ENCODE assay signal across 13 cellular contexts in genomic region chr20:62835931-62836861, GRCh38. TPM values are rescaled to one million over a fixed set of nuclear protein-coding genes. Genes with fewer than 3 reads are reported as not detected.
DNase-seq lines count a peak whose midpoint lies in the region; ATAC-seq, FAIRE-seq and TF ChIP-seq lines count a peak whose summit lies in the region.
"Had no signal": no experiment of that assay in that cellular context is flagged by ENCODE, and none has a peak within 500 bp of the region (broad histone marks: within the 10 kb centered on the region; RNA-seq: fewer than 3 reads in every experiment).

No MANE protein-coding gene starts in this region.

- H3K18ac ChIP-seq in IMR-90 (ENCODE audit: low read depth, low read length): no peak overlapping the region
- H3K18ac ChIP-seq in H1 (ENCODE audit: extremely low read depth, low read length): no peak overlapping the region

- H4K20me1 ChIP-seq in BLaER1: no peaks in the 10 kb centered on the region
- H4K20me1 ChIP-seq in IMR-90 (ENCODE audit: insufficient read depth, low read length): no peaks in the 10 kb centered on the region
- H4K20me1 ChIP-seq in H1 (replicated peaks in 1 of 2; ENCODE audit: control insufficient read depth in 1 of 2, insufficient read depth in 2 of 2, low read length in 2 of 2): peaks cover 0 to 2% of the 10 kb centered on the region in 2 experiments

- H3K36me3 ChIP-seq in BLaER1: peaks cover 52% of the 10 kb centered on the region
- H3K36me3 ChIP-seq in IMR-90 (ENCODE audit: control insufficient read depth, insufficient read depth, low read length): no peaks in the 10 kb centered on the region
- peaks cover 0 to 25% (median 4%) of the 10 kb centered on the region in 4 experiments; a peak in 4 of 8 replicates for H3K36me3 ChIP-seq in H1 (ENCODE audit: control insufficient read depth in 2 of 4, insufficient read depth in 4 of 4, low read length in 3 of 4)

- H3K27me3 ChIP-seq in BLaER1 (0 out of 2 replicates have a peak, but pooled peaks cover 4% of the 10 kb centered on the region), IMR-90 (ENCODE audit: control insufficient read depth, insufficient read depth, low read length) (no peaks in the 10 kb centered on the region; the same call in 1 of the 2 replicates), H1 (replicated peaks in 1 of 4; ENCODE audit: control insufficient read depth in 3 of 4, extremely low read depth in 1 of 4, insufficient read depth in 3 of 4, low read length in 3 of 4) (no peaks in the 10 kb centered on the region)

- H3K27ac ChIP-seq in BLaER1 (peak overlapping the region; percentile 46; the same call in 1 of the 2 replicates), IMR-90 (ENCODE audit: insufficient read depth, low read length) (no peak overlapping the region), H1 (ENCODE audit: low read depth, low read length) (no peak overlapping the region; the same call in 1 of the 2 replicates)
- H3K27ac ChIP-seq: epithelial cell of prostate had no signal

- no peak overlapping the region for H4K8ac ChIP-seq in IMR-90 (ENCODE audit: low read depth in 2 of 2, low read length in 2 of 2)
- H4K8ac ChIP-seq in H1 (ENCODE audit: extremely low read depth, insufficient read depth, low read length): no peak overlapping the region

- H2BK12ac ChIP-seq in H1 (ENCODE audit: low read depth, low read length): no peak overlapping the region

- intact Hi-C loops in IMR-90 (cut with micrococcal nuclease): no loop called here

- TF ChIP-seq CTCF in IMR-90 (conservative IDR thresholded peaks at IDR 0.05; ENCODE audit: low read depth, low read length): no peak
- no peak for TF ChIP-seq CTCF in H1 (IDR thresholded peaks at IDR 0.05; ENCODE audit: control extremely low read depth in 1 of 3, insufficient read depth in 1 of 3, low read depth in 1 of 3, low read length in 3 of 3)

- DNase-seq in IMR-90 (peak; percentile 50), H1 (ENCODE audit: low read depth in 1 of 2, low spot score in 2 of 2) (no peak), naive B cell (no peak), NCI-H524 (lab: John Stamatoyannopoulos, UW) (no peak), HEK293T (ENCODE audit: extremely low spot score) (no peak)
- DNase-seq in effector memory CD8-positive, alpha-beta T cell: no peak
- DNase-seq: activated CD4-positive, alpha-beta T cell treated with anti-CD3 and anti-CD28 coated beads, Interleukin-2, amount 50 U/mL, for 48 hours; activated naive CD8-positive, alpha-beta T cell treated with anti-CD3 and anti-CD28 coated beads, Interleukin-2, amount 10 ng/mL, durations not matched to agents 7 days and 5 days; activated T-cell treated with anti-CD3 and anti-CD28 coated beads, Interleukin-2, amount 50 U/mL, for 72 hours; DMS79 had no signal

- no peak for FAIRE-seq in H1 (lab: Jason Lieb, UNC)

- H2AK5ac ChIP-seq in IMR-90 (ENCODE audit: low read depth, low read length) (no peak overlapping the region), H1 (ENCODE audit: low read depth, low read length) (no peak overlapping the region)

- peaks cover 18 to 44% (median 37%) of the 10 kb centered on the region in 3 donors for H3K4me1 Mint-ChIP-seq in naive B cell
- no peaks in the 10 kb centered on the region for H3K4me1 Mint-ChIP-seq in effector memory CD8-positive, alpha-beta T cell (ENCODE audit: low read depth in 2 of 2)

- no peaks in the 10 kb centered on the region; the same call in 1 of the 2 replicates for H3K9me1 ChIP-seq in IMR-90 (ENCODE audit: insufficient read depth, low read length)

- peak overlapping the region; percentile 98 for H3K4me2 ChIP-seq in BLaER1
- H3K4me2 ChIP-seq in IMR-90 (ENCODE audit: low read depth, low read length): no peak overlapping the region
- H3K4me2 ChIP-seq in H1 (ENCODE audit: insufficient read depth in 1 of 2, low read depth in 2 of 2, low read length in 2 of 2): no peak overlapping the region

- H2AFZ ChIP-seq in IMR-90 (replicated peaks; ENCODE audit: low read length, poor library complexity) (peak overlapping the region; percentile 33), H1 (ENCODE audit: low read length) (no peak overlapping the region)

- in situ Hi-C loops in IMR-90 (cut with MboI; ENCODE audit: low sequenced_read_pairs): no loop called here

- no peak overlapping the region for H2BK120ac ChIP-seq in IMR-90 (ENCODE audit: low read depth, low read length)
- no peak overlapping the region for H2BK120ac ChIP-seq in H1 (replicated peaks; ENCODE audit: low read depth, low read length)

- no peaks in the 10 kb centered on the region for H3K9me3 ChIP-seq in BLaER1
- no peaks in the 10 kb centered on the region for H3K9me3 ChIP-seq in IMR-90 (ENCODE audit: control insufficient read depth, insufficient read depth, low read length)
- no peaks in the 10 kb centered on the region for H3K9me3 ChIP-seq in H1 (ENCODE audit: insufficient read depth in 2 of 2, low read depth in 1 of 2, low read length in 1 of 2)

- H3K4me3 ChIP-seq in BLaER1: no peak overlapping the region
- no peak overlapping the region for H3K4me3 ChIP-seq in IMR-90 (ENCODE audit: insufficient read depth, low read depth, low read length)
- no peak overlapping the region for H3K4me3 ChIP-seq in H1 (ENCODE audit: extremely low read depth in 1 of 4, insufficient read depth in 2 of 4, low read depth in 3 of 4, low read length in 4 of 4)

- H3K9ac ChIP-seq in BLaER1 (no peak overlapping the region), IMR-90 (ENCODE audit: low read depth, low read length) (no peak overlapping the region), H1 (replicated peaks in 1 of 4; ENCODE audit: extremely low read depth in 1 of 4, low read depth in 3 of 4, low read length in 3 of 4) (no peak overlapping the region)

- H3K56ac ChIP-seq in IMR-90 (ENCODE audit: extremely low read depth, insufficient read depth, low read length) (no peak overlapping the region), H1 (replicated peaks; ENCODE audit: insufficient read length, low read depth, low read length) (peak overlapping the region; percentile 6)

- TF ChIP-seq RAD21 in IMR-90 (IDR thresholded peaks at IDR 0.05; ENCODE audit: low read length) (no peak), H1 (IDR thresholded peaks at IDR 0.05 in 1 of 2, conservative IDR thresholded peaks at IDR 0.05 in 1 of 2; ENCODE audit: low read depth in 2 of 2, low read length in 2 of 2) (no peak)

- CTCF ChIA-PET in IMR-90 (lab: Yijun Ruan, JAX): no interaction called here
- CTCF ChIA-PET in H1 (lab: Charles Lee; ENCODE audit: partially characterized antibody): interaction anchor here (1.0 to 2.1 kb wide), 5 partner anchors 11 to 387 kb away, joined by 3 to 9 read pairs (median 4); no protein-coding TSS in a partner anchor
- CTCF ChIA-PET in HEK293T (lab: Yijun Ruan, JAX): interaction anchor here (0.6 to 0.8 kb wide), 3 partner anchors 11 to 182 kb away, joined by 3 read pairs; no protein-coding TSS in a partner anchor

- peak overlapping the region in 4 of 6 donors; percentile 61 to 70 (median 68) for H3K27ac Mint-ChIP-seq in naive B cell
- no peak overlapping the region for H3K27ac Mint-ChIP-seq in effector memory CD8-positive, alpha-beta T cell
- H3K27ac Mint-ChIP-seq: activated naive CD8-positive, alpha-beta T cell treated with anti-CD3 and anti-CD28 coated beads, Interleukin-2, amount 10 ng/mL, durations not matched to agents 7 days and 5 days; activated T-cell treated with anti-CD3 and anti-CD28 coated beads, Interleukin-2, amount 50 U/mL, for 72 hours had no signal

- no peaks in the 10 kb centered on the region for H3K79me2 ChIP-seq in H1 (ENCODE audit: control insufficient read depth in 1 of 2, insufficient read depth in 2 of 2, low read length in 2 of 2)

- H3K4me1 ChIP-seq in BLaER1: peaks cover 76% of the 10 kb centered on the region
- peaks cover 3% of the 10 kb centered on the region; the same call in 1 of the 2 replicates for H3K4me1 ChIP-seq in IMR-90 (ENCODE audit: control insufficient read depth, insufficient read depth, low read length)
- H3K4me1 ChIP-seq in H1 (replicated peaks in 1 of 4; ENCODE audit: control insufficient read depth in 3 of 4, insufficient read depth in 4 of 4, low read length in 3 of 4): peaks cover 0 to 10% (median 0%) of the 10 kb centered on the region in 4 experiments; a peak in 2 of 7 replicates

- H2BK20ac ChIP-seq in IMR-90 (ENCODE audit: low read depth, low read length) (no peak overlapping the region), H1 (ENCODE audit: low read length) (no peak overlapping the region)

- H2BK15ac ChIP-seq in IMR-90 (ENCODE audit: low read depth, low read length) (no peak overlapping the region), H1 (ENCODE audit: low read length) (no peak overlapping the region)

- no peaks in the 10 kb centered on the region for H3K27me3 Mint-ChIP-seq in naive B cell
- H3K27me3 Mint-ChIP-seq in effector memory CD8-positive, alpha-beta T cell: peaks cover 14 to 33% of the 10 kb centered on the region in 2 donors
- H3K27me3 Mint-ChIP-seq: activated naive CD8-positive, alpha-beta T cell treated with anti-CD3 and anti-CD28 coated beads, Interleukin-2, amount 10 ng/mL, durations not matched to agents 7 days and 5 days had no signal

- H2AK9ac ChIP-seq in IMR-90 (replicated peaks; ENCODE audit: low read depth, low read length, poor library complexity): no peak overlapping the region

- H4K5ac ChIP-seq in IMR-90 (ENCODE audit: low read depth, low read length): no peak overlapping the region
- H4K5ac ChIP-seq in H1 (ENCODE audit: insufficient read length, low read depth, low read length): no peak overlapping the region

- TF ChIP-seq EP300 in H1 (IDR thresholded peaks at IDR 0.05; ENCODE audit: borderline replicate concordance in 1 of 2, low read depth in 2 of 2, low read length in 2 of 2): no peak

- H2BK5ac ChIP-seq in IMR-90 (ENCODE audit: low read depth, low read length, poor library complexity, severe bottlenecking) (no peak overlapping the region), H1 (ENCODE audit: low read depth, low read length) (no peak overlapping the region; the same call in 1 of the 2 replicates)

- H3K23ac ChIP-seq in IMR-90 (ENCODE audit: low read depth, low read length) (no peak overlapping the region), H1 (ENCODE audit: insufficient read length) (no peak overlapping the region)

- no peaks in the 10 kb centered on the region for H3K36me3 Mint-ChIP-seq in naive B cell
- H3K36me3 Mint-ChIP-seq in effector memory CD8-positive, alpha-beta T cell (ENCODE audit: insufficient read depth): peaks cover 5% of the 10 kb centered on the region
- H3K36me3 Mint-ChIP-seq: activated naive CD8-positive, alpha-beta T cell treated with anti-CD3 and anti-CD28 coated beads, Interleukin-2, amount 10 ng/mL, durations not matched to agents 7 days and 5 days had no signal

- H3K79me1 ChIP-seq in IMR-90 (ENCODE audit: low read depth in 1 of 2, low read length in 2 of 2) (no peaks in the 10 kb centered on the region), H1 (ENCODE audit: low read depth, low read length) (no peaks in the 10 kb centered on the region)

- H3K23me2 ChIP-seq in H1 (ENCODE audit: low read depth, low read length): no peaks in the 10 kb centered on the region

- 67% methylated on average over 28 of the region's 52 CpGs; no CpG with 5 or more reads in 1 of the 2 experiments for WGBS in IMR-90 (ENCODE audit: extremely low coverage in 2 of 2, insufficient read length in 1 of 2), 2 experiments
- 88% methylated on average over 42 of the region's 52 CpGs; no CpG with 5 or more reads in 1 of the 2 experiments for WGBS in H1 (ENCODE audit: extremely low coverage in 1 of 2, insufficient coverage in 1 of 2, insufficient read length in 1 of 2, insufficient replicate concordance in 2 of 2, low coverage in 1 of 2, low lambda C conversion rate in 2 of 2, missing lambda C conversion rate in 1 of 2), 2 experiments

- BruUV-seq in IMR-90 (replicated peaks; lab: Mats Ljungman, UMichigan): no TSS peak

- TF ChIP-seq POLR2A in IMR-90 (IDR thresholded peaks at IDR 0.05; ENCODE audit: low read depth, low read length) (no peak), H1 (IDR thresholded peaks at IDR 0.05; ENCODE audit: control extremely low read depth in 1 of 2, low read depth in 2 of 2, low read length in 2 of 2) (no peak)

- H3K14ac ChIP-seq in IMR-90 (replicated peaks; ENCODE audit: low read depth, low read length) (no peak overlapping the region), H1 (ENCODE audit: insufficient read length) (no peak overlapping the region)

- dilution Hi-C loops in IMR-90 (cut with HindIII; ENCODE audit: low sequenced_read_pairs, unreplicated experiment): no loop called here

- ATAC-seq in IMR-90 (ENCODE audit: low read depth): no peak
- ATAC-seq in naive B cell (ENCODE audit: low read depth in 2 of 2): no peak
- ATAC-seq in HG02610 (IDR thresholded peaks at IDR 0.05; ENCODE audit: unreplicated experiment): no peak
- ATAC-seq in effector memory CD8-positive, alpha-beta T cell (replicated peaks): no peak
- ATAC-seq: activated T-cell treated with anti-CD3 and anti-CD28 coated beads, Interleukin-2, amount 50 U/mL, for 72 hours had no signal

- H3K9me3 Mint-ChIP-seq in naive B cell: no peaks in the 10 kb centered on the region
- no peaks in the 10 kb centered on the region for H3K9me3 Mint-ChIP-seq in effector memory CD8-positive, alpha-beta T cell
- H3K9me3 Mint-ChIP-seq: activated naive CD8-positive, alpha-beta T cell treated with anti-CD3 and anti-CD28 coated beads, Interleukin-2, amount 10 ng/mL, durations not matched to agents 7 days and 5 days; activated T-cell treated with anti-CD3 and anti-CD28 coated beads, Interleukin-2, amount 50 U/mL, for 72 hours had no signal

- H3K4me3 Mint-ChIP-seq in naive B cell: peak overlapping the region in 1 of 8 donors; percentile 25
- H3K4me3 Mint-ChIP-seq in effector memory CD8-positive, alpha-beta T cell: no peak overlapping the region
- H3K4me3 Mint-ChIP-seq: activated naive CD8-positive, alpha-beta T cell treated with anti-CD3 and anti-CD28 coated beads, Interleukin-2, amount 10 ng/mL, durations not matched to agents 7 days and 5 days; activated T-cell treated with anti-CD3 and anti-CD28 coated beads, Interleukin-2, amount 50 U/mL, for 72 hours had no signal

- POLR2A ChIA-PET in IMR-90 (lab: Charles Lee; ENCODE audit: unreplicated experiment): no interaction called here
- POLR2A ChIA-PET in H1 (lab: Charles Lee; ENCODE audit: partially characterized antibody): interaction anchor here (1.2 to 2.6 kb wide), 6 partner anchors 9 to 21 kb away, joined by 3 to 11 read pairs (median 4); no protein-coding TSS in a partner anchor
- POLR2A ChIA-PET in HEK293T (lab: Yijun Ruan, JAX): no interaction called here

- H4K91ac ChIP-seq in IMR-90 (ENCODE audit: insufficient read depth, low read depth, low read length) (no peak overlapping the region), H1 (replicated peaks; ENCODE audit: insufficient read length, low read length) (no peak overlapping the region)

- H3K4ac ChIP-seq in IMR-90 (ENCODE audit: low read depth, low read length) (no peak overlapping the region), H1 (replicated peaks; ENCODE audit: insufficient read length, low read depth, low read length) (no peak overlapping the region)

RNA-seq across cellular contexts. Expression of gene COL9A3, which starts 19.3 kb away (rescaled TPM):
- total RNA-seq in IMR-90 (2012; rRNA removed): 0.28 and 0.36 TPM in 2 replicates
- polyA plus RNA-seq in IMR-90 (2012; rRNA removed) (1.4 TPM in 2 replicates), H1 (2011; rRNA removed) (21.7 and 39.7 TPM in 2 replicates), naive B cell (ENCODE audit: low read depth in 6 of 6) (10 to 100 TPM in 2 of 6 donors, 1 to 10 TPM in 4; 1.2 to 19.6 (median 2.6) TPM)
- 2.3 and 2.9 TPM in 2 replicates for polyA plus RNA-seq in IMR-90 (2012; cell fraction: cytosol; rRNA removed)
- polyA plus RNA-seq in IMR-90 (2012; cell fraction: nucleus; rRNA removed; ENCODE audit: low replicate concordance): 11.3 and 14.6 TPM in 2 replicates
- total RNA-seq in H1 (2021; fragmentation: NEBNext Ultra II Directional; extraction: Animal tissue kit (Norgen Biotek cat#: 25700)): 76.0 and 80.1 TPM in 2 replicates
- 47.5 TPM for polyA plus RNA-seq in H1 (2011; cell fraction: cytosol; rRNA removed)
- polyA plus RNA-seq in H1 (2011; cell fraction: nucleus; rRNA removed): 245 TPM
- polyA plus RNA-seq in H1 (2012, experiment 1 of 2): 54.7 to 62.3 TPM (median 59.2 TPM) in 4 replicates
- 36.6 TPM for polyA plus RNA-seq in H1 (2012, experiment 2 of 2)
- 97.2 TPM for polyA plus RNA-seq in H1 (2013, experiment 1 of 2)
- polyA plus RNA-seq in H1 (2013, experiment 2 of 2): 86.2 TPM
- polyA minus RNA-seq in H1 (2011; rRNA and poly(A)+ RNA removed): 3.3 and 4.8 TPM in 2 replicates
- polyA minus RNA-seq in H1 (2011; cell fraction: cytosol; rRNA and poly(A)+ RNA removed): 16.0 TPM
- polyA minus RNA-seq in H1 (2011; cell fraction: nucleus; rRNA and poly(A)+ RNA removed): 24.0 TPM

RNA-seq across cellular contexts. Expression of gene TCFL5, which starts 25.4 kb away (rescaled TPM):
- total RNA-seq in IMR-90 (2012; rRNA removed): 8.2 and 8.3 TPM in 2 replicates
- 5.6 and 6.0 TPM in 2 replicates for polyA plus RNA-seq in IMR-90 (2012; rRNA removed)
- polyA plus RNA-seq in IMR-90 (2012; cell fraction: cytosol; rRNA removed): 2.6 and 3.6 TPM in 2 replicates
- 2.4 and 9.6 TPM in 2 replicates for polyA plus RNA-seq in IMR-90 (2012; cell fraction: nucleus; rRNA removed; ENCODE audit: low replicate concordance)
- 15.0 and 15.6 TPM in 2 replicates for total RNA-seq in H1 (2021; fragmentation: NEBNext Ultra II Directional; extraction: Animal tissue kit (Norgen Biotek cat#: 25700))
- 4.4 and 6.2 TPM in 2 replicates for polyA plus RNA-seq in H1 (2011; rRNA removed)
- polyA plus RNA-seq in H1 (2011; cell fraction: cytosol; rRNA removed): 8.6 TPM
- 8.7 TPM for polyA plus RNA-seq in H1 (2011; cell fraction: nucleus; rRNA removed)
- 9.0 to 10.3 TPM (median 10.0 TPM) in 4 replicates for polyA plus RNA-seq in H1 (2012, experiment 1 of 2)
- 4.7 TPM for polyA plus RNA-seq in H1 (2012, experiment 2 of 2)
- 10.2 TPM for polyA plus RNA-seq in H1 (2013, experiment 1 of 2)
- polyA plus RNA-seq in H1 (2013, experiment 2 of 2): 9.9 TPM
- polyA minus RNA-seq in H1 (2011; rRNA and poly(A)+ RNA removed): 5.1 and 5.4 TPM in 2 replicates
- 6.5 TPM for polyA minus RNA-seq in H1 (2011; cell fraction: cytosol; rRNA and poly(A)+ RNA removed)
- 7.9 TPM for polyA minus RNA-seq in H1 (2011; cell fraction: nucleus; rRNA and poly(A)+ RNA removed)
- 1 to 10 TPM in 5 of 6 donors, under 1 TPM in 1; 0.51 to 2.0 (median 1.2) TPM for polyA plus RNA-seq in naive B cell (ENCODE audit: low read depth in 6 of 6)

RNA-seq across cellular contexts. Expression of gene OGFR, which starts 31.6 kb away (rescaled TPM):
- total RNA-seq in IMR-90 (2012; rRNA removed): 22.4 and 26.9 TPM in 2 replicates
- 30.1 and 38.2 TPM in 2 replicates for polyA plus RNA-seq in IMR-90 (2012; rRNA removed)
- polyA plus RNA-seq in IMR-90 (2012; cell fraction: cytosol; rRNA removed): 45.5 and 52.1 TPM in 2 replicates
- 73.9 and 106 TPM in 2 replicates for polyA plus RNA-seq in IMR-90 (2012; cell fraction: nucleus; rRNA removed; ENCODE audit: low replicate concordance)
- 25.1 and 25.8 TPM in 2 replicates for total RNA-seq in H1 (2021; fragmentation: NEBNext Ultra II Directional; extraction: Animal tissue kit (Norgen Biotek cat#: 25700))
- polyA plus RNA-seq in H1 (2011; rRNA removed): 13.9 and 26.7 TPM in 2 replicates
- 31.1 TPM for polyA plus RNA-seq in H1 (2011; cell fraction: cytosol; rRNA removed)
- 31.9 TPM for polyA plus RNA-seq in H1 (2011; cell fraction: nucleus; rRNA removed)
- polyA plus RNA-seq in H1 (2012, experiment 1 of 2): 14.3 to 22.7 TPM (median 20.9 TPM) in 4 replicates
- 14.7 TPM for polyA plus RNA-seq in H1 (2012, experiment 2 of 2)
- 14.1 TPM for polyA plus RNA-seq in H1 (2013, experiment 1 of 2)
- polyA plus RNA-seq in H1 (2013, experiment 2 of 2): 12.8 TPM
- 9.5 and 11.2 TPM in 2 replicates for polyA minus RNA-seq in H1 (2011; rRNA and poly(A)+ RNA removed)
- 18.2 TPM for polyA minus RNA-seq in H1 (2011; cell fraction: cytosol; rRNA and poly(A)+ RNA removed)
- polyA minus RNA-seq in H1 (2011; cell fraction: nucleus; rRNA and poly(A)+ RNA removed): 11.4 TPM
- polyA plus RNA-seq in naive B cell (ENCODE audit: low read depth in 6 of 6): 10 to 100 TPM; 20.6 to 74.6 (median 46.0) TPM

RNA-seq across cellular contexts. Expression of gene MRGBP, which starts 39.9 kb away (rescaled TPM):
- 18.3 and 21.9 TPM in 2 replicates for total RNA-seq in IMR-90 (2012; rRNA removed)
- polyA plus RNA-seq in IMR-90 (2012; rRNA removed) (15.5 and 17.7 TPM in 2 replicates), H1 (2011; rRNA removed) (15.0 and 16.7 TPM in 2 replicates), naive B cell (ENCODE audit: low read depth in 6 of 6) (10 to 100 TPM; 10.8 to 13.2 (median 11.3) TPM)
- polyA plus RNA-seq in IMR-90 (2012; cell fraction: cytosol; rRNA removed): 14.9 and 16.0 TPM in 2 replicates
- polyA plus RNA-seq in IMR-90 (2012; cell fraction: nucleus; rRNA removed; ENCODE audit: low replicate concordance): 21.4 and 23.1 TPM in 2 replicates
- 16.8 and 18.7 TPM in 2 replicates for total RNA-seq in H1 (2021; fragmentation: NEBNext Ultra II Directional; extraction: Animal tissue kit (Norgen Biotek cat#: 25700))
- polyA plus RNA-seq in H1 (2011; cell fraction: cytosol; rRNA removed): 16.9 TPM
- polyA plus RNA-seq in H1 (2011; cell fraction: nucleus; rRNA removed): 15.2 TPM
- polyA plus RNA-seq in H1 (2012, experiment 1 of 2): 12.4 to 15.8 TPM (median 14.1 TPM) in 4 replicates
- 12.8 TPM for polyA plus RNA-seq in H1 (2012, experiment 2 of 2)
- 12.5 TPM for polyA plus RNA-seq in H1 (2013, experiment 1 of 2)
- 13.0 TPM for polyA plus RNA-seq in H1 (2013, experiment 2 of 2)
- 9.2 and 10.4 TPM in 2 replicates for polyA minus RNA-seq in H1 (2011; rRNA and poly(A)+ RNA removed)
- polyA minus RNA-seq in H1 (2011; cell fraction: cytosol; rRNA and poly(A)+ RNA removed): 7.4 TPM
- 9.5 TPM for polyA minus RNA-seq in H1 (2011; cell fraction: nucleus; rRNA and poly(A)+ RNA removed)

Comparison
In these comparisons a context has a peak if more than half of its experiments do, and no peak if none do; other contexts are left out.
1. H3K27ac Mint-ChIP-seq: peak in naive B cell (4 of 6); none in effector memory CD8-positive, alpha-beta T cell (0 of 2).